8 cellular contexts compared by ENCODE assay signal in genomic region chr5:154940375-154940771, GRCh38. TPM values are rescaled to one million over a fixed set of nuclear protein-coding genes. Genes with fewer than 3 reads are reported as not detected.
DNase-seq lines count a peak whose midpoint lies in the region; ATAC-seq and TF ChIP-seq lines count a peak whose summit lies in the region.

No MANE protein-coding gene starts in this region.

- H3K4me3 ChIP-seq in DOHH2 (ENCODE audit: low read length) = peak overlapping the region; percentile 91
- peak overlapping the region; percentile 68 for H3K4me3 ChIP-seq in RWPE2 (ENCODE audit: severe bottlenecking)
- H3K4me3 ChIP-seq in epithelial cell of proximal tubule (ENCODE audit: low read depth, low read length) = peak overlapping the region; percentile 64
- no peak overlapping the region for H3K4me3 ChIP-seq in trophoblast cell (ENCODE audit: low read depth, low read length)
- no peak overlapping the region for H3K4me3 ChIP-seq in lower leg skin (ENCODE audit: low read depth, poor library complexity, severe bottlenecking)

- H3K4ac ChIP-seq in trophoblast cell (ENCODE audit: low read depth, low read length) = peak overlapping the region; percentile 35

- H3K9me2 ChIP-seq in DOHH2 (replicated peaks; ENCODE audit: control insufficient read depth, low read length) = no peaks in the 10 kb centered on the region

- H3K14ac ChIP-seq in trophoblast cell (ENCODE audit: low read length) = no peak overlapping the region

- H3K4me2 ChIP-seq in DOHH2 (ENCODE audit: low read length) = peak overlapping the region; percentile 87
- peak overlapping the region; percentile 85 for H3K4me2 ChIP-seq in trophoblast cell (ENCODE audit: low read length)

- H4K20me1 ChIP-seq in DOHH2 (ENCODE audit: control insufficient read depth, insufficient read depth, low read depth, low read length) = no peaks in the 10 kb centered on the region

- H3K4me1 ChIP-seq in DOHH2 (ENCODE audit: control insufficient read depth, low read length) (peaks cover 40% of the 10 kb centered on the region), RWPE2 (ENCODE audit: insufficient read depth, poor library complexity, severe bottlenecking) (peaks cover 18% of the 10 kb centered on the region), trophoblast cell (ENCODE audit: control insufficient read depth in 1 of 2, insufficient read depth in 2 of 2, low read length in 2 of 2) (peaks cover 0 to 7% of the 10 kb centered on the region in 2 experiments)

- no peak overlapping the region for H4K12ac ChIP-seq in trophoblast cell (ENCODE audit: low read depth, low read length)

- H2BK12ac ChIP-seq in trophoblast cell (ENCODE audit: low read length) = no peak overlapping the region

- peaks cover 72% of the 10 kb centered on the region for H3K79me2 ChIP-seq in DOHH2 (ENCODE audit: control insufficient read depth, low read length)
- H3K79me2 ChIP-seq in trophoblast cell (ENCODE audit: control insufficient read depth, insufficient read depth, low read length, poor library complexity) = peaks cover 5% of the 10 kb centered on the region

- H3K9me3 ChIP-seq in DOHH2 (ENCODE audit: control insufficient read depth, insufficient read depth, low read length) (no peaks in the 10 kb centered on the region), RWPE2 (ENCODE audit: severe bottlenecking) (no peaks in the 10 kb centered on the region), trophoblast cell (ENCODE audit: insufficient read depth, low read depth, low read length) (no peaks in the 10 kb centered on the region)

- H3K18ac ChIP-seq in trophoblast cell (ENCODE audit: low read length) = no peak overlapping the region

- peaks cover 2% of the 10 kb centered on the region for H3K79me1 ChIP-seq in trophoblast cell (ENCODE audit: low read length)

- peak overlapping the region; percentile 17 for H4K91ac ChIP-seq in trophoblast cell (ENCODE audit: low read depth, low read length)

- ATAC-seq in RWPE2 (ENCODE audit: low read depth) = no peak

- no peaks in the 10 kb centered on the region for H3K27me3 ChIP-seq in DOHH2 (ENCODE audit: control insufficient read depth, low read length)
- H3K27me3 ChIP-seq in RWPE2 (ENCODE audit: insufficient read depth, poor library complexity, severe bottlenecking) = no peaks in the 10 kb centered on the region
- H3K27me3 ChIP-seq in trophoblast cell (ENCODE audit: insufficient read depth, low read length) = no peaks in the 10 kb centered on the region

- WGBS in trophoblast cell (ENCODE audit: extremely low coverage, insufficient coverage, insufficient read length) = no CpG with 5 or more reads among the region's 9 CpGs
- 84 to 88% methylated on average over 9 of the region's 9 CpGs for WGBS in lower leg skin, 2 donors

- intact Hi-C loops in lower leg skin (cut with DNase I; ENCODE audit: low total_unique reads) = no loop called here

- H3F3A ChIP-seq in DOHH2 (ENCODE audit: control insufficient read depth, insufficient read depth) = peaks cover 14% of the 10 kb centered on the region; the same call in 1 of the 2 replicates

- peak overlapping the region; percentile 82 for H4K8ac ChIP-seq in trophoblast cell (ENCODE audit: low read depth, low read length)

- H2BK5ac ChIP-seq in trophoblast cell (ENCODE audit: low read depth, low read length, poor library complexity) = no peak overlapping the region

- no peak overlapping the region for H2BK120ac ChIP-seq in trophoblast cell (ENCODE audit: insufficient read depth, low read length, poor library complexity)

- peak overlapping the region; percentile 28; the same call in 1 of the 2 replicates for H3K27ac ChIP-seq in DOHH2 (ENCODE audit: low read depth, low read length)
- peak overlapping the region; percentile 44 for H3K27ac ChIP-seq in RWPE2 (ENCODE audit: poor library complexity, severe bottlenecking)
- H3K27ac ChIP-seq in trophoblast cell (ENCODE audit: low read depth, low read length) = no peak overlapping the region

- H3K23ac ChIP-seq in trophoblast cell (ENCODE audit: low read length) = no peak overlapping the region

- no peak for TF ChIP-seq POLR2A in lower leg skin (IDR thresholded peaks at IDR 0.05)

- no peak for TF ChIP-seq CTCF in DOHH2 (IDR thresholded peaks at IDR 0.05; ENCODE audit: low read depth, low read length, poor library complexity, severe bottlenecking)
- TF ChIP-seq CTCF in RWPE2 (IDR thresholded peaks at IDR 0.05; ENCODE audit: poor library complexity, severe bottlenecking) = no peak
- TF ChIP-seq CTCF in epithelial cell of proximal tubule (conservative IDR thresholded peaks at IDR 0.05; ENCODE audit: low read depth, low read length) = no peak
- no peak for TF ChIP-seq CTCF in lower leg skin (IDR thresholded peaks at IDR 0.05)

- H3K36me3 ChIP-seq in DOHH2 (ENCODE audit: control insufficient read depth, low read length) (peaks cover 25% of the 10 kb centered on the region), RWPE2 (ENCODE audit: low read depth) (peaks cover 23% of the 10 kb centered on the region), trophoblast cell (ENCODE audit: control insufficient read depth in 1 of 2, insufficient read depth in 2 of 2, low read length in 2 of 2) (peaks cover 3 to 4% of the 10 kb centered on the region in 2 experiments)

- no peak for DNase-seq in RWPE2 (ENCODE audit: low spot score)
- no peak for DNase-seq in epithelial cell of proximal tubule (ENCODE audit: low read depth)
- DNase-seq in trophoblast cell = no peak
- no peak for DNase-seq in stimulated activated CD4-positive, alpha-beta T cell treated with anti-CD3 and anti-CD28 coated beads, Interleukin-15, amount 100 ng/mL, for 24 hours
- no peak for DNase-seq in MV-4-11 (lab: John Stamatoyannopoulos, UW)
- DNase-seq in H4 (ENCODE audit: low spot score) = no peak
- no peak for DNase-seq in lower leg skin (ENCODE audit: low spot score in 2 of 2)

- no peak overlapping the region for H2AK5ac ChIP-seq in trophoblast cell (ENCODE audit: low read length)

- H3K9ac ChIP-seq in trophoblast cell (ENCODE audit: low read length) = no peak overlapping the region

- H2AFZ ChIP-seq in trophoblast cell (ENCODE audit: insufficient read depth, low read length, poor library complexity) = peak overlapping the region; percentile 50

RNA-seq across cellular contexts. Expression of gene MRPL22, which starts 0.5 kb away (rescaled TPM):
- total RNA-seq in epithelial cell of proximal tubule (20.3 and 52.2 TPM in 2 replicates), lower leg skin (10 to 100 TPM; 19.1 to 24.4 (median 22.2) TPM)
- polyA plus RNA-seq in trophoblast cell (2013) = 60.2 and 61.9 TPM in 2 replicates
- total RNA-seq in H4 (2014; rRNA removed; shearing (Covaris generic)) = 25.8 and 28.2 TPM in 2 replicates

RNA-seq across cellular contexts. Expression of gene GEMIN5, which starts 2.4 kb away (rescaled TPM):
- total RNA-seq in epithelial cell of proximal tubule = 13.0 and 22.6 TPM in 2 replicates
- polyA plus RNA-seq in trophoblast cell (2013) = 5.5 and 5.9 TPM in 2 replicates
- 9.7 and 12.6 TPM in 2 replicates for total RNA-seq in H4 (2014; rRNA removed; shearing (Covaris generic))
- 10 to 100 TPM; 16.7 to 20.5 (median 18.9) TPM for total RNA-seq in lower leg skin

Comparison
In these comparisons a context has a peak if more than half of its experiments do, and no peak if none do; other contexts are left out.
1. H3K4me3 ChIP-seq: peak in DOHH2 (single experiment), RWPE2 (single experiment) and epithelial cell of proximal tubule (single experiment); none in trophoblast cell (single experiment) and lower leg skin (single experiment).